In the genomic region with DNA sequence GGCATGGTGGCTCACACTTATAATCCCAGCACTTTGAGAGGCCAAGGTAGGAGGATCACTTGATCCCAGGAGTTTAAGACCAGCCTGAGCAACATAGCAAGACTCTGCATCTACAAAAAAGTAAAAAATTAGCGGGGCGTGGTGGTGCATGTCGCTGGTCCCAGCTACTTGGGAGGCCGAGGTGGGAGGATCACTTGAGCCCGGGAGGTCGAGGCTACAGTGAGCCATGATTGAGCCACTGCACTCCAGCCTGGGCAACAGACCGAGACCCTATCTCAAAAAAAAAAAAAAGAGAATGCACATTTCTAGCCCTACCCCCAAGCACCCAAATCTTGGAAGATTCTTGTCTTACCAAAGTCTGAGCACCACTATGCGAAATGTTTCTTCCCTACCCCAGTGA, we compare ENCODE assay signal across 8 cellular contexts. TPM values are rescaled to one million over a fixed set of nuclear protein-coding genes. Genes with fewer than 3 reads are reported as not detected.
A peak's percentile ranks its signal among the peaks of the same experiment; 100 is the strongest.
DNase-seq lines count a peak whose midpoint lies in the region; ATAC-seq and TF ChIP-seq lines count a peak whose summit lies in the region.

No MANE protein-coding gene starts in this region.

- TF ChIP-seq CTCF in mammary epithelial cell (conservative IDR thresholded peaks at IDR 0.05 in 1 of 2, IDR thresholded peaks at IDR 0.05 in 1 of 2; ENCODE audit: extremely low read depth in 1 of 2, insufficient read depth in 1 of 2, low read depth in 1 of 2, low read length in 2 of 2) (no peak), GM10266 (IDR thresholded peaks at IDR 0.05; ENCODE audit: control insufficient read depth, insufficient read depth, low read depth, missing control alignments) (no peak)

- peak overlapping the region; percentile 91 to 99 (median 97) for H3K4me3 Mint-ChIP-seq in naive thymus-derived CD8-positive, alpha-beta T cell

- in situ Hi-C loops in mammary epithelial cell (cut with MboI; ENCODE audit: low sequenced_read_pairs in 2 of 2), result no loop called here

- no peaks in the 10 kb centered on the region for H3K27me3 ChIP-seq in right cardiac atrium (ENCODE audit: control insufficient read depth, insufficient read depth)
- H3K27me3 ChIP-seq in mammary epithelial cell (ENCODE audit: insufficient read depth, low read length), result no peaks in the 10 kb centered on the region

- H3K4me2 ChIP-seq in mammary epithelial cell (ENCODE audit: insufficient read depth, low read depth, low read length), result peak overlapping the region; percentile 80

- H3K27ac Mint-ChIP-seq in naive thymus-derived CD8-positive, alpha-beta T cell, result peak overlapping the region; percentile 96 to 100 (median 98)

- WGBS in right cardiac atrium, result 96% methylated on average over 8 of the region's 8 CpGs
- 100% methylated on average over 8 of the region's 8 CpGs for WGBS in mammary epithelial cell (ENCODE audit: low coverage, missing lambda C conversion rate)

- H3K27me3 Mint-ChIP-seq in naive thymus-derived CD8-positive, alpha-beta T cell, result no peaks in the 10 kb centered on the region

- H3K9me3 Mint-ChIP-seq in naive thymus-derived CD8-positive, alpha-beta T cell, result no peaks in the 10 kb centered on the region

- H3K36me3 ChIP-seq in mammary epithelial cell (ENCODE audit: insufficient read depth, low read length), result no peaks in the 10 kb centered on the region

- no peaks in the 10 kb centered on the region for H3K9me3 ChIP-seq in right cardiac atrium (ENCODE audit: control insufficient read depth, low read length)
- no peaks in the 10 kb centered on the region for H3K9me3 ChIP-seq in mammary epithelial cell (replicated peaks; ENCODE audit: insufficient read depth, low read length)

- dilution Hi-C loops in mammary epithelial cell (cut with HindIII; ENCODE audit: low sequenced_read_pairs), result no loop called here

- peak overlapping the region; percentile 99 for H2AFZ ChIP-seq in mammary epithelial cell (ENCODE audit: low read depth, low read length)

- no peaks in the 10 kb centered on the region for H4K20me1 ChIP-seq in mammary epithelial cell (ENCODE audit: insufficient read depth, low read length)

- H3K27ac ChIP-seq in right cardiac atrium (ENCODE audit: low read length), result peak overlapping the region; percentile 78
- H3K27ac ChIP-seq in mammary epithelial cell (ENCODE audit: insufficient read depth, low read depth, low read length), result peak overlapping the region; percentile 82

- ATAC-seq in right cardiac atrium (no peak), Right ventricle myocardium superior (ENCODE audit: poor library complexity) (no peak), HG03571 (IDR thresholded peaks at IDR 0.05; ENCODE audit: unreplicated experiment) (no peak)
- ATAC-seq in naive thymus-derived CD8-positive, alpha-beta T cell, result no peak

- H3K4me1 ChIP-seq in right cardiac atrium (ENCODE audit: control insufficient read depth, insufficient read depth, low read length), result peaks cover 4% of the 10 kb centered on the region
- H3K4me1 ChIP-seq in mammary epithelial cell (ENCODE audit: insufficient read depth, low read length), result peaks cover 3% of the 10 kb centered on the region

- no peak for DNase-seq in right cardiac atrium
- no peak for DNase-seq in Right ventricle myocardium superior
- DNase-seq in mammary epithelial cell, result no peak
- no peak for DNase-seq in naive thymus-derived CD8-positive, alpha-beta T cell
- no peak for DNase-seq in AG08395 (ENCODE audit: low spot score)
- DNase-seq in GM10266 (ENCODE audit: extremely low spot score), result no peak
- no peak for DNase-seq in NCI-H146 treated with DMSO at 0.1 percent for 48 hours (lab: John Stamatoyannopoulos, UW; ENCODE audit: unreplicated experiment)

- peaks cover 12 to 32% (median 25%) of the 10 kb centered on the region in 4 donors for H3K4me1 Mint-ChIP-seq in naive thymus-derived CD8-positive, alpha-beta T cell

- POLR2A ChIA-PET in naive thymus-derived CD8-positive, alpha-beta T cell (lab: Charles Lee), result interaction anchor here (1.0 to 3.1 kb wide), 3 partner anchors 18 to 119 kb away, joined by 4 to 21 read pairs (median 7); no protein-coding TSS in a partner anchor

- intact Hi-C loops in right cardiac atrium (cut with DNase I), result no loop called here
- intact Hi-C loops in Right ventricle myocardium superior (cut with DNase I), result no loop called here
- intact Hi-C loops in mammary epithelial cell (cut with micrococcal nuclease), result loop anchor here (10.0 kb wide), 1 partner anchor 52 kb away; no protein-coding TSS in a partner anchor

- no peaks in the 10 kb centered on the region for H3K79me2 ChIP-seq in mammary epithelial cell (ENCODE audit: insufficient read depth, low read length)

- CTCF ChIA-PET in mammary epithelial cell (lab: Charles Lee; ENCODE audit: low non-redundant PET), result no interaction called here

- BruUV-seq in mammary epithelial cell (replicated peaks; lab: Mats Ljungman, UMichigan), result no TSS peak

- H3K36me3 Mint-ChIP-seq in naive thymus-derived CD8-positive, alpha-beta T cell, result peaks cover 0 to 2% (median 0%) of the 10 kb centered on the region in 3 donors

- H3K9ac ChIP-seq in mammary epithelial cell (ENCODE audit: insufficient read depth, low read length), result no peak overlapping the region

- H3K4me3 ChIP-seq in right cardiac atrium (ENCODE audit: low read length) (peak overlapping the region; percentile 52), mammary epithelial cell (replicated peaks in 1 of 3; ENCODE audit: insufficient read depth in 1 of 3, low read depth in 2 of 3, low read length in 3 of 3) (no peak overlapping the region)

RNA-seq across cellular contexts. Expression of gene RHOT1, which starts 15.6 kb away (rescaled TPM):
- 10 to 100 TPM; 51.4 to 69.3 (median 54.5) TPM for total RNA-seq in right cardiac atrium
- polyA plus RNA-seq in right cardiac atrium, result 50.9 TPM
- total RNA-seq in Right ventricle myocardium superior, result 61.0 TPM
- 10 to 100 TPM; 20.3 to 28.3 TPM for total RNA-seq in mammary epithelial cell
- 14.7 TPM for polyA plus RNA-seq in mammary epithelial cell
- 25.9 TPM for polyA minus RNA-seq in mammary epithelial cell
- total RNA-seq in naive thymus-derived CD8-positive, alpha-beta T cell, result 10 to 100 TPM; 32.2 to 35.6 TPM
- 10 to 100 TPM; 17.8 to 26.7 (median 24.7) TPM for polyA plus RNA-seq in naive thymus-derived CD8-positive, alpha-beta T cell
